ENCODE assay signal across 32 cellular contexts in genomic region chr2:193749485-193749884, GRCh38.
"Had no signal": no experiment of that assay in that cellular context is flagged by ENCODE, and none has a peak within 500 bp of the region (broad histone marks: within the 10 kb centered on the region; RNA-seq: fewer than 3 reads in every experiment).

No MANE protein-coding gene starts in this region.

- H3K4me1 ChIP-seq: ascending aorta had no signal

- ATAC-seq: activated CD4-positive, alpha-beta T cell treated with anti-CD3 and anti-CD28 coated beads for 36 hours; activated CD4-positive, CD25-positive, alpha-beta regulatory T cell treated with anti-CD3 and anti-CD28 coated beads, Interleukin-2, amount 50 U/mL, for 24 hours; activated CD8-positive, alpha-beta memory T cell treated with anti-CD3 and anti-CD28 coated beads, Interleukin-2, amount 10 ng/mL, durations not matched to agents 7 days and 5 days; activated CD8-positive, alpha-beta T cell treated with anti-CD3 and anti-CD28 coated beads, Interleukin-2, amount 10 ng/mL, durations not matched to agents 7 days and 5 days; activated naive CD8-positive, alpha-beta T cell treated with anti-CD3 and anti-CD28 coated beads, Interleukin-2, amount 50 U/mL, for 24 hours; WTC11 had no signal

- H3K27me3 ChIP-seq: ascending aorta, cardiac muscle cell had no signal

- H3K9me3 ChIP-seq: ascending aorta had no signal

- DNase-seq: activated CD4-positive, alpha-beta memory T cell treated with anti-CD3 and anti-CD28 coated beads, Interleukin-2, amount 10 ng/mL, durations not matched to agents 7 days and 5 days; activated CD4-positive, alpha-beta T cell treated with anti-CD3 and anti-CD28 coated beads for 1 hour; activated CD4-positive, alpha-beta T cell treated with anti-CD3 and anti-CD28 coated beads for 36 hours; activated CD4-positive, alpha-beta T cell treated with anti-CD3 and anti-CD28 coated beads for 48 hours; activated CD4-positive, alpha-beta T cell treated with anti-CD3 and anti-CD28 coated beads, Interleukin-2, amount 10 ng/mL, durations not matched to agents 7 days and 5 days; activated CD4-positive, alpha-beta T cell treated with anti-CD3 and anti-CD28 coated beads, Interleukin-2, amount 50 U/mL, for 48 hours; activated CD4-positive, CD25-positive, alpha-beta regulatory T cell; activated CD8-positive, alpha-beta memory T cell treated with anti-CD3 and anti-CD28 coated beads for 24 hours; activated CD8-positive, alpha-beta memory T cell treated with anti-CD3 and anti-CD28 coated beads, Interleukin-2, amount 10 ng/mL, durations not matched to agents 7 days and 5 days; activated CD8-positive, alpha-beta memory T cell treated with anti-CD3 and anti-CD28 coated beads, Interleukin-2, amount 50 U/mL, for 48 hours; activated CD8-positive, alpha-beta T cell treated with anti-CD3 and anti-CD28 coated beads, Interleukin-2, amount 10 ng/mL, durations not matched to agents 7 days and 5 days; activated effector memory CD4-positive, alpha-beta T cell treated with Interleukin-2 at 50 U/mL for 16 hours; activated gamma-delta T cell; activated naive CD4-positive, alpha-beta T cell treated with anti-CD3 and anti-CD28 coated beads, Interleukin-2, amount 10 ng/mL, durations not matched to agents 7 days and 5 days; activated naive CD4-positive, alpha-beta T cell treated with Interleukin-2 at 50 U/mL for 16 hours; activated naive CD8-positive, alpha-beta T cell treated with anti-CD3 and anti-CD28 coated beads, Interleukin-2, amount 10 ng/mL, durations not matched to agents 7 days and 5 days; activated naive CD8-positive, alpha-beta T cell treated with anti-CD3 and anti-CD28 coated beads, Interleukin-2, amount 50 U/mL, for 24 hours; activated T-cell treated with anti-CD3 and anti-CD28 coated beads, Interleukin-2, amount 50 U/mL, for 24 hours; activated T-cell treated with anti-CD3 and anti-CD28 coated beads, Interleukin-2, amount 50 U/mL, for 48 hours; amygdala; anterior cingulate cortex; central memory CD4-positive, alpha-beta T cell; T-helper 1 cell; T-helper 2 cell; T-helper 9 cell; WERI-Rb-1 had no signal

- H3K27ac ChIP-seq: ascending aorta, cardiac muscle cell, WERI-Rb-1 had no signal

- H3K4me3 ChIP-seq: ascending aorta, cardiac muscle cell had no signal

- FAIRE-seq: bronchial epithelial cell, TTC549 had no signal

- H3K36me3 ChIP-seq: ascending aorta, cardiac muscle cell, WERI-Rb-1 had no signal
